Comparison of ENCODE assay signal across 25 cellular contexts in the genomic region with DNA sequence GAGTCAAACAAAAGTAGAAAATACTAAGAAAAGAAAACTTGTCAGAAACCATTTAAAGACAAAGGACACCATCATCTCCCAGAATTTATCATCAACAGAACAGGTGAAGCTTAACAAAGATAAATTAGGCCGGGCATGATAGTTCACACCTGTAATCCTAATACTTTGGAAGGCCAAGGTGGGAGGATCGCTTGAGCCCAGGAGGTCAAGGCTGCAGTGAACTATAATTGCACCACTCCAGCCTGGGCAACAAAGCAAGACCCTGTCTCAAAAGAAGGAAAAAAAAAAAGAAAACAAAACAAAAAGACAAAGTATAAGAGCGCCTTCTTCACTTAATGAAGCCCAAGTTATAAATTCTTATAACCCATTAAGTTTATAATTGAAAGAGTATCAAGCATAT.
"Had no signal": no experiment of that assay in that cellular context is flagged by ENCODE, and none has a peak within 500 bp of the region (broad histone marks: within the 10 kb centered on the region; RNA-seq: fewer than 3 reads in every experiment).

No MANE protein-coding gene starts in this region.

- ATAC-seq: activated CD4-positive, alpha-beta T cell treated with anti-CD3 and anti-CD28 coated beads for 36 hours; activated CD8-positive, alpha-beta T cell treated with anti-CD3 and anti-CD28 coated beads for 36 hours; PC-3 had no signal

- H3K27ac ChIP-seq: KMS-11, VCaP had no signal

- H3K9ac ChIP-seq: KMS-11 had no signal

- H3K4me3 Mint-ChIP-seq: activated CD4-positive, alpha-beta T cell treated with anti-CD3 and anti-CD28 coated beads for 36 hours; activated CD8-positive, alpha-beta T cell treated with anti-CD3 and anti-CD28 coated beads for 36 hours; activated naive CD4-positive, alpha-beta T cell treated with anti-CD3 and anti-CD28 coated beads, Interleukin-2, amount 50 U/mL, for 24 hours; activated T-helper 1 cell treated with anti-CD3 and anti-CD28 coated beads, Interleukin-12 subunit alpha, Interleukin-12 subunit beta, Interleukin-2, Interleukin-4 antibody, amounts not matched to agents 30 ng/mL and 10 ng/mL and 1 ng/mL, durations not matched to agents 14 hours and 24 hours and 36 hours; IgD-negative memory B cell had no signal

- H3K9me3 Mint-ChIP-seq: activated CD8-positive, alpha-beta T cell treated with anti-CD3 and anti-CD28 coated beads for 36 hours; activated naive CD4-positive, alpha-beta T cell treated with anti-CD3 and anti-CD28 coated beads, Interleukin-2, amount 50 U/mL, for 24 hours; activated T-helper 1 cell treated with anti-CD3 and anti-CD28 coated beads, Interleukin-12 subunit alpha, Interleukin-12 subunit beta, Interleukin-2, Interleukin-4 antibody, amounts not matched to agents 30 ng/mL and 10 ng/mL and 1 ng/mL, durations not matched to agents 14 hours and 24 hours and 36 hours; IgD-negative memory B cell had no signal

- DNase-seq: activated CD4-positive, alpha-beta T cell treated with anti-CD3 and anti-CD28 coated beads for 36 hours; activated CD8-positive, alpha-beta memory T cell treated with anti-CD3 and anti-CD28 coated beads, Interleukin-2, amount 50 U/mL, for 4 hours; activated CD8-positive, alpha-beta T cell treated with anti-CD3 and anti-CD28 coated beads for 36 hours; activated effector memory CD4-positive, alpha-beta T cell treated with Interleukin-2 at 50 U/mL for 16 hours; activated naive CD4-positive, alpha-beta T cell; aorta; central memory CD4-positive, alpha-beta T cell; MM.1S; NCI-H1105; NCI-H1436 treated with DMSO at 0.1 percent for 48 hours; NCI-H187; NCI-H2081 treated with DMSO at 0.1 percent for 48 hours; NCI-H446; NCI-H524; PC-3; SIG-M5; T-helper 2 cell; T1000 had no signal

- H3K4me2 ChIP-seq: KMS-11 had no signal

- H3K27ac Mint-ChIP-seq: activated CD4-positive, alpha-beta T cell treated with anti-CD3 and anti-CD28 coated beads for 36 hours; activated CD8-positive, alpha-beta T cell treated with anti-CD3 and anti-CD28 coated beads for 36 hours; activated naive CD4-positive, alpha-beta T cell treated with anti-CD3 and anti-CD28 coated beads, Interleukin-2, amount 50 U/mL, for 24 hours; activated T-helper 1 cell treated with anti-CD3 and anti-CD28 coated beads, Interleukin-12 subunit alpha, Interleukin-12 subunit beta, Interleukin-2, Interleukin-4 antibody, amounts not matched to agents 30 ng/mL and 10 ng/mL and 1 ng/mL, durations not matched to agents 14 hours and 24 hours and 36 hours had no signal

- H3K27me3 Mint-ChIP-seq: activated CD4-positive, alpha-beta T cell treated with anti-CD3 and anti-CD28 coated beads for 36 hours; activated CD8-positive, alpha-beta T cell treated with anti-CD3 and anti-CD28 coated beads for 36 hours; activated naive CD4-positive, alpha-beta T cell treated with anti-CD3 and anti-CD28 coated beads, Interleukin-2, amount 50 U/mL, for 24 hours; IgD-negative memory B cell had no signal

- FAIRE-seq: bronchial epithelial cell, TTC549 had no signal
